ENCODE assay signal across 27 cellular contexts in the genomic region with DNA sequence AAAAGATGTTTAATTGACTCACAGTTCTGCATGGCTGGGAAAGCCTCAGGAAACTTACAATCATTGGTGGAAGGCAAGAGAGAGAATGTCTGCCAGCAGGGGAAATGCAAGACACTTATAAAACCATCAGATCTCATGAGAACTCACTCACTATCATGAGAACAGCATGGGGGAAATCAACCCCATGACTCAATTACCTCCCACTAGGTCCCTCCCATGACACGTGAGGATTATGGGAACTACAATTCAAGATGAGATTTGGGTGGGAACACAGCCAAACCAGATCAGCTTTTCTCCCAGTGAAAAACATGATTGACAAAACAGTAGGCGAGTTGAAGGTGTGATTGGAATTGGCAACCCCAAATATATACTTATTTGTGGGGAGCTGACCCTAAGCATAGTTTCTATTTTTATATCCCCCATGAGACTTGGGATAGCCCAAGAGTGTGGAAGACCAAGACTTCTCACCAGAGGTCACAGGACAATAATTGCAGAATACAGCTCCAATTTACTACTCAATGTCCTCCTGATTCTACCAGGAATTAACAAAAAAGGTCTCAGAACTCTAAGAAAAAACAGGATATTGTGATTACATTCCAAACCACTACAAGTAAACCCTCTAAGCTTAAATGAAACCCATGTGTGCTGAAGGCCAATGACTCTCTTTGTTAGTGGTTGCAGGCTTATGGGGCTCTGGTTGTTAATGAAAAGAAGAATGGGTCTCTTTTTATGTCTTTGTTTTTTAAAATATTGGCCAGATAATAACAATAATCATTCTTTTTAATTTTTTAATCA.
DNase-seq lines count a peak whose midpoint lies in the region; ATAC-seq, FAIRE-seq and TF ChIP-seq lines count a peak whose summit lies in the region.
"Had no signal": no experiment of that assay in that cellular context is flagged by ENCODE, and none has a peak within 500 bp of the region (broad histone marks: within the 10 kb centered on the region; RNA-seq: fewer than 3 reads in every experiment).

No MANE protein-coding gene starts in this region.

- H2BK120ac ChIP-seq in mesendoderm (ENCODE audit: low read depth, low read length) = no peak overlapping the region

- no peaks in the 10 kb centered on the region for H3K79me1 ChIP-seq in mesendoderm (ENCODE audit: low read length)

- H4K8ac ChIP-seq in mesendoderm (ENCODE audit: low read depth, low read length) = no peak overlapping the region

- H3K4me1 ChIP-seq in mesendoderm (ENCODE audit: control insufficient read depth, low read depth, low read length) = no peaks in the 10 kb centered on the region
- H3K4me1 ChIP-seq in CD8-positive, alpha-beta T cell (ENCODE audit: insufficient read depth, low read length) = no peaks in the 10 kb centered on the region
- H3K4me1 ChIP-seq: BE2C had no signal

- H3K4me3 Mint-ChIP-seq in CD8-positive, alpha-beta T cell = no peak overlapping the region
- H3K4me3 Mint-ChIP-seq: CD14-positive monocyte had no signal

- no peaks in the 10 kb centered on the region for H3K79me2 ChIP-seq in mesendoderm (ENCODE audit: control insufficient read depth, insufficient read depth, low read length)

- H3K23ac ChIP-seq in mesendoderm (ENCODE audit: low read length) = no peak overlapping the region

- H2BK5ac ChIP-seq in mesendoderm (ENCODE audit: low read length) = no peak overlapping the region

- no peaks in the 10 kb centered on the region for H3K4me1 Mint-ChIP-seq in CD8-positive, alpha-beta T cell (ENCODE audit: low read depth)
- H3K4me1 Mint-ChIP-seq: CD14-positive monocyte had no signal

- peak; percentile 15 for DNase-seq in AG10803 (ENCODE audit: low read depth)
- peak; percentile 87 for DNase-seq in SK-MEL-5 (ENCODE audit: low read depth, low spot score)
- peak; percentile 1 for DNase-seq in fibroblast of gingiva (ENCODE audit: low read depth)
- peak; percentile 39 for DNase-seq in mesendoderm
- no peak for DNase-seq in GM03348 (ENCODE audit: low spot score)
- DNase-seq in GM12891 (ENCODE audit: insufficient read length, low spot score) = no peak
- DNase-seq in CD8-positive, alpha-beta T cell = no peak
- DNase-seq in stimulated activated CD4-positive, alpha-beta T cell treated with anti-CD3 and anti-CD28 coated beads, Interleukin-4, amount 100 ng/mL, for 1 hour = no peak
- DNase-seq: BE2C, DMS153, DND-41, HCEC 1CT, Karpas-422, NCI-H1092 treated with DMSO at 0.1 percent for 48 hours, NCI-H1436, NCI-H187, NCI-H2081 treated with DMSO at 0.1 percent for 48 hours, NCI-H2171 treated with DMSO at 0.1 percent for 48 hours, NCI-H345, NCI-H510A treated with DMSO at 0.1 percent for 48 hours, SIG-M5, SK-N-SH, SW 1271 had no signal

- no peak overlapping the region for H3K27ac ChIP-seq in mesendoderm (ENCODE audit: low read depth, low read length)
- H3K27ac ChIP-seq in CD8-positive, alpha-beta T cell (ENCODE audit: low read depth, low read length) = no peak overlapping the region
- H3K27ac ChIP-seq: HL-60 had no signal

- in situ Hi-C loops in SK-MEL-5 (cut with HindIII; ENCODE audit: low pct_unique_long_range_greater_than_20kb, low sequenced_read_pairs) = no loop called here

- H3K27me3 ChIP-seq in mesendoderm (ENCODE audit: insufficient read depth, low read length, poor library complexity) = no peaks in the 10 kb centered on the region
- no peaks in the 10 kb centered on the region for H3K27me3 ChIP-seq in CD8-positive, alpha-beta T cell (ENCODE audit: insufficient read depth, low read length)

- no peak overlapping the region for H3K9ac ChIP-seq in mesendoderm (ENCODE audit: low read length)
- H3K9ac ChIP-seq: SK-N-SH had no signal

- WGBS in mesendoderm (ENCODE audit: extremely low coverage, insufficient coverage, low lambda C conversion rate) = no CpG with 5 or more reads among the region's 2 CpGs

- H3K9me3 Mint-ChIP-seq in CD8-positive, alpha-beta T cell = no peaks in the 10 kb centered on the region

- POLR2A ChIA-PET in CD8-positive, alpha-beta T cell (lab: Charles Lee) = no interaction called here

- H3K9me3 ChIP-seq in CD8-positive, alpha-beta T cell (ENCODE audit: low read length) = no peaks in the 10 kb centered on the region
- H3K9me3 ChIP-seq: BE2C, SK-N-SH had no signal

- no peak for ATAC-seq in CD8-positive, alpha-beta T cell

- no peak overlapping the region for H2BK15ac ChIP-seq in mesendoderm (replicated peaks; ENCODE audit: low read depth)

- no peaks in the 10 kb centered on the region for H3K36me3 ChIP-seq in mesendoderm (ENCODE audit: control insufficient read depth, insufficient read depth, low read length)
- H3K36me3 ChIP-seq in CD8-positive, alpha-beta T cell (ENCODE audit: insufficient read depth, low read length) = no peaks in the 10 kb centered on the region
- H3K36me3 ChIP-seq: BE2C had no signal

- H3K36me3 Mint-ChIP-seq in CD8-positive, alpha-beta T cell = no peaks in the 10 kb centered on the region
- H3K36me3 Mint-ChIP-seq: CD14-positive monocyte had no signal

- no peak overlapping the region for H3K4me2 ChIP-seq in mesendoderm (ENCODE audit: low read length)
- H3K4me2 ChIP-seq: SK-N-SH had no signal

- no peak overlapping the region for H3K18ac ChIP-seq in mesendoderm (ENCODE audit: low read length)

- peaks cover 5% of the 10 kb centered on the region for H3K27me3 Mint-ChIP-seq in CD8-positive, alpha-beta T cell (ENCODE audit: low read depth)

- no peak overlapping the region for H3K4me3 ChIP-seq in AG10803 (ENCODE audit: low read length)
- no peak overlapping the region for H3K4me3 ChIP-seq in mesendoderm (ENCODE audit: low read length)
- no peak overlapping the region for H3K4me3 ChIP-seq in CD8-positive, alpha-beta T cell (ENCODE audit: low read depth, low read length)

- CTCF ChIA-PET in CD8-positive, alpha-beta T cell (lab: Charles Lee) = no interaction called here

- no peak for TF ChIP-seq POLR2A in GM12891 (IDR thresholded peaks at IDR 0.05; ENCODE audit: low read depth, low read length)

- no peak overlapping the region for H3K56ac ChIP-seq in mesendoderm (ENCODE audit: low read length)

- H3K27ac Mint-ChIP-seq in CD8-positive, alpha-beta T cell = no peak overlapping the region
- H3K27ac Mint-ChIP-seq: CD14-positive monocyte had no signal

- no peak overlapping the region for H2AK5ac ChIP-seq in mesendoderm (ENCODE audit: low read length)

- no peak overlapping the region for H4K5ac ChIP-seq in mesendoderm (ENCODE audit: low read length)

- intact Hi-C loops in CD8-positive, alpha-beta T cell (cut with DNase I, micrococcal nuclease) = no loop called here

- TF ChIP-seq CTCF in AG10803 (conservative IDR thresholded peaks at IDR 0.05; ENCODE audit: low read length) = no peak
- TF ChIP-seq CTCF in CD8-positive, alpha-beta T cell (IDR thresholded peaks at IDR 0.05) = no peak

- FAIRE-seq in GM12891 (lab: Jason Lieb, UNC) = no peak
- FAIRE-seq: H1, RCC 7860 had no signal

- H3K4ac ChIP-seq in mesendoderm (ENCODE audit: low read depth, low read length) = no peak overlapping the region

TF ChIP-seq in GM12891, 5 proteins besides CTCF, POLR2A, EP300 and RAD21:
- no peak for TF ChIP-seq TAF1 (IDR thresholded peaks at IDR 0.05; ENCODE audit: low read depth, low read length)
- TF ChIP-seq POU2F2 (IDR thresholded peaks at IDR 0.05; ENCODE audit: low read depth, low read length) = no peak
- no peak for TF ChIP-seq POLR2AphosphoS5 (IDR thresholded peaks at IDR 0.05; ENCODE audit: low read depth, low read length)

Comparison
In these comparisons a context has a peak if more than half of its experiments do, and no peak if none do; other contexts are left out.
1. DNase-seq: peak in AG10803 (single experiment), SK-MEL-5 (single experiment), fibroblast of gingiva (single experiment) and mesendoderm (single experiment); none in GM03348 (single experiment), GM12891 (single experiment), CD8-positive, alpha-beta T cell (0 of 7) and stimulated activated CD4-positive, alpha-beta T cell treated with anti-CD3 and anti-CD28 coated beads, Interleukin-4, amount 100 ng/mL, for 1 hour (single experiment).